Comparison of ENCODE assay signal across 2 cellular contexts in genomic region chr11:1827931-1828330, GRCh38.
TF ChIP-seq lines count a peak whose summit lies in the region.

No MANE protein-coding gene starts in this region.

TF ChIP-seq in A549, 52 proteins besides CTCF, POLR2A, EP300 and RAD21:
- no peak for TF ChIP-seq ZFP36 (IDR thresholded peaks at IDR 0.05; ENCODE audit: borderline replicate concordance, partially characterized antibody)
- TF ChIP-seq ESRRA (IDR thresholded peaks at IDR 0.05; ENCODE audit: borderline replicate concordance, low read length) = no peak
- TF ChIP-seq RFX5 (IDR thresholded peaks at IDR 0.05) = no peak

TF ChIP-seq in HepG2, 621 proteins besides CTCF, POLR2A, EP300 and RAD21:
- no peak for TF ChIP-seq KLF13 (CRISPR knock-in tag; IDR thresholded peaks at IDR 0.05)
- no peak for TF ChIP-seq MTA3 (CRISPR knock-in tag; IDR thresholded peaks at IDR 0.05)
- TF ChIP-seq ZNF552 (CRISPR knock-in tag; IDR thresholded peaks at IDR 0.05; ENCODE audit: borderline replicate concordance) = no peak
- TF ChIP-seq ZNF619 (CRISPR knock-in tag; IDR thresholded peaks at IDR 0.05) = no peak
- TF ChIP-seq NFE2L2 (IDR thresholded peaks at IDR 0.05; ENCODE audit: low read length) = no peak
- TF ChIP-seq CREB1 (IDR thresholded peaks at IDR 0.05) = no peak
- no peak for TF ChIP-seq CREB1 (CRISPR knock-in tag; IDR thresholded peaks at IDR 0.05)
- no peak for TF ChIP-seq HES4 (CRISPR knock-in tag; IDR thresholded peaks at IDR 0.05; ENCODE audit: borderline replicate concordance)
- no peak for TF ChIP-seq GPN1 (CRISPR knock-in tag; IDR thresholded peaks at IDR 0.05; ENCODE audit: borderline replicate concordance)
TF ChIP-seq in HepG2: peak in this region for 0.
